19 cellular contexts compared by ENCODE assay signal in genomic region chr7:105402221-105403095, GRCh38. TPM values are rescaled to one million over a fixed set of nuclear protein-coding genes. Genes with fewer than 3 reads are reported as not detected.
DNase-seq lines count a peak whose midpoint lies in the region; ATAC-seq and TF ChIP-seq lines count a peak whose summit lies in the region.
"Had no signal": no experiment of that assay in that cellular context is flagged by ENCODE, and none has a peak within 500 bp of the region (broad histone marks: within the 10 kb centered on the region; RNA-seq: fewer than 3 reads in every experiment).

No MANE protein-coding gene starts in this region.

- peak; percentile 23 for DNase-seq in ELR (ENCODE audit: low read depth)
- DNase-seq in IMR-90, result peak; percentile 55
- peak; percentile 14 to 58 for DNase-seq in cardiac fibroblast (ENCODE audit: low read depth in 2 of 2)
- DNase-seq in neural progenitor cell (ENCODE audit: low spot score), result no peak
- DNase-seq in amniotic stem cell (lab: John Stamatoyannopoulos, UW), result no peak
- no peak for DNase-seq in activated CD4-positive, alpha-beta T cell treated with anti-CD3 and anti-CD28 coated beads, Interleukin-2, amount 50 U/mL, for 4 hours
- no peak for DNase-seq in NCI-H226
- DNase-seq: activated B cell treated with CpG ODN at 0.5 μM for 24 hours; activated naive CD4-positive, alpha-beta T cell treated with Interleukin-2 at 50 U/mL for 16 hours; activated T-cell treated with anti-CD3 and anti-CD28 coated beads, Interleukin-2, amount 50 U/mL, for 24 hours; cerebellar nuclear complex; DND-41; MM.1S; NCI-H774; spleen; upper lobe of right lung had no signal

- no peaks in the 10 kb centered on the region for H3K79me2 ChIP-seq in neural progenitor cell (ENCODE audit: low read depth)

- H3K4me1 Mint-ChIP-seq in neural progenitor cell, result peaks cover 10% of the 10 kb centered on the region
- H3K4me1 Mint-ChIP-seq: activated B cell treated with CpG ODN at 0.5 μM for 24 hours, B cell had no signal

- no peak overlapping the region for H4K5ac ChIP-seq in IMR-90 (ENCODE audit: low read depth, low read length)

- H3K14ac ChIP-seq in IMR-90 (replicated peaks; ENCODE audit: low read depth, low read length), result no peak overlapping the region

- no peak for ATAC-seq in IMR-90 (ENCODE audit: low read depth)

- H2BK15ac ChIP-seq in IMR-90 (ENCODE audit: low read depth, low read length), result no peak overlapping the region

- TF ChIP-seq CTCF in IMR-90 (conservative IDR thresholded peaks at IDR 0.05; ENCODE audit: low read depth, low read length) (no peak), cardiac fibroblast (IDR thresholded peaks at IDR 0.05; ENCODE audit: low read depth, low read length) (no peak), neural progenitor cell (IDR thresholded peaks at IDR 0.05) (no peak)

- H3K79me1 ChIP-seq in IMR-90 (ENCODE audit: low read depth in 1 of 2, low read length in 2 of 2), result no peaks in the 10 kb centered on the region

- no peak overlapping the region for H3K23ac ChIP-seq in IMR-90 (ENCODE audit: low read depth, low read length)

- no peak overlapping the region for H3K4me3 Mint-ChIP-seq in neural progenitor cell
- H3K4me3 Mint-ChIP-seq: activated B cell treated with CpG ODN at 0.5 μM for 24 hours; activated T-cell treated with anti-CD3 and anti-CD28 coated beads, Interleukin-2, amount 50 U/mL, for 24 hours; B cell; T-helper 2 cell treated with Interferon-gamma antibody and Interleukin-4, amounts not matched to agents 5 μg/mL and 100 μg/mL, for 36 hours had no signal

- H3K9me1 ChIP-seq in IMR-90 (ENCODE audit: insufficient read depth, low read length), result no peaks in the 10 kb centered on the region

- no peak overlapping the region for H3K27ac Mint-ChIP-seq in neural progenitor cell
- H3K27ac Mint-ChIP-seq: activated B cell treated with CpG ODN at 0.5 μM for 24 hours; B cell; T-helper 2 cell treated with Interferon-gamma antibody and Interleukin-4, amounts not matched to agents 5 μg/mL and 100 μg/mL, for 36 hours had no signal

- TF ChIP-seq RAD21 in IMR-90 (IDR thresholded peaks at IDR 0.05; ENCODE audit: low read length), result no peak

- H2BK120ac ChIP-seq in IMR-90 (ENCODE audit: low read depth, low read length), result no peak overlapping the region; the same call in 1 of the 2 replicates

- BruUV-seq in IMR-90 (replicated peaks; lab: Mats Ljungman, UMichigan), result no TSS peak

- H3K18ac ChIP-seq in IMR-90 (ENCODE audit: low read depth, low read length), result 0 out of 2 replicates have a peak overlapping the region, but pooled peaks have one; percentile 13

- H3K56ac ChIP-seq in IMR-90 (ENCODE audit: extremely low read depth, insufficient read depth, low read length), result no peak overlapping the region

- H3K4me2 ChIP-seq in IMR-90 (ENCODE audit: low read depth, low read length) (no peak overlapping the region), neural progenitor cell (no peak overlapping the region)

- no peaks in the 10 kb centered on the region for H3K36me3 Mint-ChIP-seq in neural progenitor cell

- no peaks in the 10 kb centered on the region for H3K9me3 Mint-ChIP-seq in neural progenitor cell
- H3K9me3 Mint-ChIP-seq: activated B cell treated with CpG ODN at 0.5 μM for 24 hours; activated T-cell treated with anti-CD3 and anti-CD28 coated beads, Interleukin-2, amount 50 U/mL, for 24 hours; T-helper 2 cell treated with Interferon-gamma antibody and Interleukin-4, amounts not matched to agents 5 μg/mL and 100 μg/mL, for 36 hours had no signal

- no peak overlapping the region for H3K4ac ChIP-seq in IMR-90 (ENCODE audit: low read depth, low read length)

- peak overlapping the region; percentile 38; the same call in 1 of the 2 replicates for H3K27ac ChIP-seq in IMR-90 (ENCODE audit: insufficient read depth, low read length)
- H3K27ac ChIP-seq in neural progenitor cell, result no peak overlapping the region
- H3K27ac ChIP-seq: esophagus muscularis mucosa, upper lobe of right lung had no signal

- H4K8ac ChIP-seq in IMR-90 (ENCODE audit: low read depth in 2 of 2, low read length in 2 of 2), result peak overlapping the region; percentile 55 to 98; a peak in 2 of 4 replicates

- H3K9ac ChIP-seq in IMR-90 (ENCODE audit: low read depth, low read length) (no peak overlapping the region), neural progenitor cell (no peak overlapping the region)

- H3K27me3 ChIP-seq in IMR-90 (ENCODE audit: control insufficient read depth, insufficient read depth, low read length), result no peaks in the 10 kb centered on the region
- H3K27me3 ChIP-seq in neural progenitor cell, result no peaks in the 10 kb centered on the region
- H3K27me3 ChIP-seq: esophagus muscularis mucosa, spleen, upper lobe of right lung had no signal

- H3K9me3 ChIP-seq in IMR-90 (ENCODE audit: control insufficient read depth, insufficient read depth, low read length) (no peaks in the 10 kb centered on the region), neural progenitor cell (ENCODE audit: low read depth) (no peaks in the 10 kb centered on the region)
- H3K9me3 ChIP-seq: esophagus muscularis mucosa, spleen, upper lobe of right lung had no signal

- WGBS in IMR-90 (ENCODE audit: extremely low coverage in 2 of 2, insufficient read length in 1 of 2), 2 experiments, result 100% methylated on average over 4 of the region's 18 CpGs; no CpG with 5 or more reads in 1 of the 2 experiments

- TF ChIP-seq POLR2A in IMR-90 (IDR thresholded peaks at IDR 0.05; ENCODE audit: low read depth, low read length), result no peak

- H4K20me1 ChIP-seq in IMR-90 (ENCODE audit: insufficient read depth, low read length) (no peaks in the 10 kb centered on the region), neural progenitor cell (ENCODE audit: low read depth) (no peaks in the 10 kb centered on the region)

- H2BK20ac ChIP-seq in IMR-90 (ENCODE audit: low read depth, low read length), result no peak overlapping the region

- CTCF ChIA-PET in IMR-90 (lab: Yijun Ruan, JAX), result interaction anchor here (0.6 to 1.0 kb wide), 3 partner anchors 10 to 247 kb away, joined by 3 to 6 read pairs (median 4); no protein-coding TSS in a partner anchor

- H3K36me3 ChIP-seq in IMR-90 (ENCODE audit: control insufficient read depth, insufficient read depth, low read length) (no peaks in the 10 kb centered on the region), neural progenitor cell (no peaks in the 10 kb centered on the region)
- H3K36me3 ChIP-seq: esophagus muscularis mucosa, spleen, upper lobe of right lung had no signal

- intact Hi-C loops in IMR-90 (cut with micrococcal nuclease), result loop anchor here (5.0 kb wide), 1 partner anchor 185 kb away; no protein-coding TSS in a partner anchor

- H3K27me3 Mint-ChIP-seq in neural progenitor cell (ENCODE audit: insufficient read depth, low read depth), result no peaks in the 10 kb centered on the region
- H3K27me3 Mint-ChIP-seq: activated B cell treated with CpG ODN at 0.5 μM for 24 hours; activated T-cell treated with anti-CD3 and anti-CD28 coated beads, Interleukin-2, amount 50 U/mL, for 24 hours; B cell had no signal

- in situ Hi-C loops in IMR-90 (cut with MboI; ENCODE audit: low sequenced_read_pairs), result no loop called here

- POLR2A ChIA-PET in IMR-90 (lab: Charles Lee; ENCODE audit: unreplicated experiment), result no interaction called here

- no peak overlapping the region for H2AK5ac ChIP-seq in IMR-90 (ENCODE audit: low read depth, low read length)

- H3K4me3 ChIP-seq in IMR-90 (ENCODE audit: insufficient read depth, low read depth, low read length) (no peak overlapping the region), cardiac fibroblast (replicated peaks in 1 of 2; ENCODE audit: low read depth in 2 of 2, low read length in 2 of 2) (no peak overlapping the region), neural progenitor cell (no peak overlapping the region)
- H3K4me3 ChIP-seq: esophagus muscularis mucosa, spleen, upper lobe of right lung had no signal

- H2AFZ ChIP-seq in IMR-90 (replicated peaks; ENCODE audit: low read length, poor library complexity) (peak overlapping the region; percentile 53), neural progenitor cell (replicated peaks) (peak overlapping the region; percentile 99)

- no peak overlapping the region for H2AK9ac ChIP-seq in IMR-90 (replicated peaks; ENCODE audit: low read depth, low read length, poor library complexity)

- no peak overlapping the region for H2BK5ac ChIP-seq in IMR-90 (ENCODE audit: low read depth, low read length, poor library complexity, severe bottlenecking)

- dilution Hi-C loops in IMR-90 (cut with HindIII; ENCODE audit: low sequenced_read_pairs, unreplicated experiment), result no loop called here

- H3K4me1 ChIP-seq in IMR-90 (ENCODE audit: control insufficient read depth, insufficient read depth, low read length) (peaks cover 5% of the 10 kb centered on the region), neural progenitor cell (no peaks in the 10 kb centered on the region)
- H3K4me1 ChIP-seq: upper lobe of right lung had no signal

- no peaks in the 10 kb centered on the region for H3F3A ChIP-seq in neural progenitor cell (ENCODE audit: low read depth)

- H4K91ac ChIP-seq in IMR-90 (ENCODE audit: insufficient read depth, low read depth, low read length), result no peak overlapping the region

TF ChIP-seq in IMR-90, 13 proteins besides CTCF, POLR2A, EP300 and RAD21:
- TF ChIP-seq SMC3 (IDR thresholded peaks at IDR 0.05; ENCODE audit: low read depth, low read length), result no peak
- TF ChIP-seq MAFK (IDR thresholded peaks at IDR 0.05; ENCODE audit: low read depth, low read length), result peak; percentile 93
- peak; percentile 97 for TF ChIP-seq NFE2L2 (IDR thresholded peaks at IDR 0.05; ENCODE audit: low read depth, low read length)
- no peak for TF ChIP-seq ELK1 (IDR thresholded peaks at IDR 0.05; ENCODE audit: borderline replicate concordance, low read depth, low read length)
TF ChIP-seq in IMR-90: peak in this region for 2.

RNA-seq across cellular contexts. Expression of gene SRPK2, which starts 13.7 kb away (rescaled TPM):
- total RNA-seq in IMR-90 (2012; rRNA removed) (33.0 and 34.7 TPM in 2 replicates), neural progenitor cell (ENCODE audit: low replicate concordance) (44.2 and 54.1 TPM in 2 replicates)
- polyA plus RNA-seq in IMR-90 (2012; rRNA removed), result 9.2 and 13.2 TPM in 2 replicates
- 3.0 and 5.2 TPM in 2 replicates for polyA plus RNA-seq in IMR-90 (2012; cell fraction: cytosol; rRNA removed)
- polyA plus RNA-seq in IMR-90 (2012; cell fraction: nucleus; rRNA removed; ENCODE audit: low replicate concordance), result 2.9 and 15.3 TPM in 2 replicates

Comparison
In these comparisons a context has a peak if more than half of its experiments do, and no peak if none do; other contexts are left out.
1. DNase-seq: peak in ELR (single experiment), IMR-90 (single experiment) and cardiac fibroblast (2 of 2); none in neural progenitor cell (single experiment), amniotic stem cell (single experiment), activated CD4-positive, alpha-beta T cell treated with anti-CD3 and anti-CD28 coated beads, Interleukin-2, amount 50 U/mL, for 4 hours (0 of 2) and NCI-H226 (single experiment).